16 cellular contexts compared by ENCODE assay signal in the genomic region with DNA sequence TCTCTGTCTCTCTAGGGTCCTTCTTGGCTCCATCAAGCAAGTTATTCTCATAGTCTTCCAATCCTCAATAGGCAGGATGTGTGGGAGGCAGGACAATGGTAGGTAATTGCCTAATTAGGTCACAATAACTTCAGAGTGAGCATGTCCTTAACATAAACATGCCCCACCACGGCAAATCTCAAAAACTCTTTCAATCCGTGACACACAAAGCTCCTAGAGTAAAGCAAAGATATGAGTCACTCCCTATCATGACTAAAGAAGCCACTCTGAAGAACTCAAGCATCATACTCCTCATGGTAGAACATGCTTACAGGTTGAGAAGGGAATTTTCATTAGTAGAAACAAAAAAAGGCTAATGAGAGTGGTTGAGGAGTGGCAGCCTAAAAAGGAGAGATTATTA. TPM values are rescaled to one million over a fixed set of nuclear protein-coding genes. Genes with fewer than 3 reads are reported as not detected.
A peak's percentile ranks its signal among the peaks of the same experiment; 100 is the strongest.
DNase-seq lines count a peak whose midpoint lies in the region; ATAC-seq, FAIRE-seq and TF ChIP-seq lines count a peak whose summit lies in the region.
"Had no signal": no experiment of that assay in that cellular context is flagged by ENCODE, and none has a peak within 500 bp of the region (broad histone marks: within the 10 kb centered on the region; RNA-seq: fewer than 3 reads in every experiment).

No MANE protein-coding gene starts in this region.

- no peak overlapping the region for H3K9ac ChIP-seq in astrocyte (ENCODE audit: low read length)

- H3K4me3 ChIP-seq in astrocyte (ENCODE audit: insufficient read depth, low read depth, low read length) (no peak overlapping the region), skeletal muscle cell (ENCODE audit: low read depth, low read length) (no peak overlapping the region), thyroid gland (replicated peaks in 1 of 3) (no peak overlapping the region), spleen (no peak overlapping the region)
- H3K4me3 ChIP-seq: colonic mucosa, GM23338, left ventricle myocardium inferior had no signal

- peak overlapping the region; percentile 2 for H3K4me2 ChIP-seq in astrocyte (ENCODE audit: low read length)
- H3K4me2 ChIP-seq: GM23338 had no signal

- no peaks in the 10 kb centered on the region for H3K4me1 Mint-ChIP-seq in activated T-cell treated with anti-CD3 and anti-CD28 coated beads, Interleukin-2, amount 50 U/mL, for 4 hours (ENCODE audit: low read depth)
- H3K4me1 Mint-ChIP-seq in astrocyte (ENCODE audit: low read depth, unreplicated experiment) = peaks cover 24% of the 10 kb centered on the region

- no peak for TF ChIP-seq CTCF in astrocyte (IDR thresholded peaks at IDR 0.05; ENCODE audit: insufficient read depth, low read depth, low read length)
- no peak for TF ChIP-seq CTCF in thyroid gland (IDR thresholded peaks at IDR 0.05)
- no peak for TF ChIP-seq CTCF in spleen (IDR thresholded peaks at IDR 0.05 in 8 of 11, conservative IDR thresholded peaks at IDR 0.05 in 3 of 11)

- H3K27me3 ChIP-seq in astrocyte (ENCODE audit: insufficient read depth, low read length) (peaks cover 7% of the 10 kb centered on the region), thyroid gland (no peaks in the 10 kb centered on the region), spleen (replicated peaks in 1 of 7) (peaks cover 0 to 7% (median 0%) of the 10 kb centered on the region in 7 donors)
- H3K27me3 ChIP-seq: colonic mucosa had no signal

- peaks cover 9% of the 10 kb centered on the region for H3K27me3 Mint-ChIP-seq in activated T-cell treated with anti-CD3 and anti-CD28 coated beads, Interleukin-2, amount 50 U/mL, for 4 hours (ENCODE audit: low read depth)
- peaks cover 9% of the 10 kb centered on the region for H3K27me3 Mint-ChIP-seq in astrocyte (ENCODE audit: low read depth, unreplicated experiment)

- FAIRE-seq in astrocyte (lab: Jason Lieb, UNC) (peak; percentile 55), frontal cortex (lab: Jason Lieb, UNC) (no peak)

- H3K9me3 ChIP-seq in astrocyte (ENCODE audit: insufficient read depth, low read depth, low read length) = no peaks in the 10 kb centered on the region
- H3K9me3 ChIP-seq in thyroid gland = no peaks in the 10 kb centered on the region
- H3K9me3 ChIP-seq in spleen = peaks cover 0 to 1% (median 0%) of the 10 kb centered on the region in 8 donors
- H3K9me3 ChIP-seq: colonic mucosa had no signal

- H3K36me3 Mint-ChIP-seq in activated T-cell treated with anti-CD3 and anti-CD28 coated beads, Interleukin-2, amount 50 U/mL, for 4 hours (ENCODE audit: insufficient read depth) = no peaks in the 10 kb centered on the region
- H3K36me3 Mint-ChIP-seq in astrocyte (ENCODE audit: low read depth, unreplicated experiment) = no peaks in the 10 kb centered on the region

- intact Hi-C loops in thyroid gland (cut with DNase I) = no loop called here
- intact Hi-C loops in spleen (cut with DNase I; ENCODE audit: low total_unique reads) = no loop called here

- peak; percentile 48 to 68 for ATAC-seq in activated T-cell treated with anti-CD3 and anti-CD28 coated beads, Interleukin-2, amount 50 U/mL, for 4 hours
- peak; percentile 41 for ATAC-seq in HG03558 (IDR thresholded peaks at IDR 0.05; ENCODE audit: extremely low read depth, unreplicated experiment)
- ATAC-seq: GM23338 had no signal

- H3K4me1 ChIP-seq in astrocyte (ENCODE audit: insufficient read depth, low read length) (no peaks in the 10 kb centered on the region), thyroid gland (no peaks in the 10 kb centered on the region), spleen (peaks cover 0 to 12% (median 2%) of the 10 kb centered on the region in 6 donors)
- H3K4me1 ChIP-seq: colonic mucosa, left ventricle myocardium inferior had no signal

- no peaks in the 10 kb centered on the region for H4K20me1 ChIP-seq in astrocyte (ENCODE audit: insufficient read depth, low read length)

- H3K27ac ChIP-seq in astrocyte (ENCODE audit: low read depth, low read length) (no peak overlapping the region), thyroid gland (no peak overlapping the region), spleen (no peak overlapping the region)
- H3K27ac ChIP-seq: colonic mucosa, left ventricle myocardium inferior had no signal

- no peak for DNase-seq in activated T-cell treated with anti-CD3 and anti-CD28 coated beads, Interleukin-2, amount 50 U/mL, for 4 hours
- DNase-seq in activated T-cell treated with anti-CD3 and anti-CD28 coated beads, Interleukin-2, amount 50 U/mL, for 1 hour = no peak
- DNase-seq in astrocyte (ENCODE audit: low read depth) (peak; percentile 21), skeletal muscle cell (ENCODE audit: low read depth) (peak; percentile 21), thyroid gland (no peak), frontal cortex (ENCODE audit: low spot score in 2 of 2) (no peak), spleen (no peak)
- DNase-seq: colonic mucosa; foreskin melanocyte; left ventricle myocardium inferior; occipital lobe; stimulated activated CD4-positive, alpha-beta T cell treated with anti-CD3 and anti-CD28 coated beads, Interleukin-4, amount 100 ng/mL, for 1 hour had no signal

- H3K4me3 Mint-ChIP-seq in activated T-cell treated with anti-CD3 and anti-CD28 coated beads, Interleukin-2, amount 50 U/mL, for 4 hours = no peak overlapping the region
- no peak overlapping the region for H3K4me3 Mint-ChIP-seq in astrocyte (ENCODE audit: unreplicated experiment)
- H3K4me3 Mint-ChIP-seq: GM23338 had no signal

- 36 to 46% methylated on average over 2 of the region's 2 CpGs for WGBS in thyroid gland, 2 donors
- 68 to 78% (median 73%) methylated on average over 2 of the region's 2 CpGs for WGBS in spleen, 5 donors

- no peaks in the 10 kb centered on the region for H3K36me3 ChIP-seq in astrocyte (ENCODE audit: insufficient read depth, low read length)
- H3K36me3 ChIP-seq in thyroid gland = no peaks in the 10 kb centered on the region
- H3K36me3 ChIP-seq in spleen = no peaks in the 10 kb centered on the region
- H3K36me3 ChIP-seq: colonic mucosa, left ventricle myocardium inferior had no signal

- H3K79me2 ChIP-seq in astrocyte (ENCODE audit: insufficient read depth, low read length) = no peaks in the 10 kb centered on the region

- no peak overlapping the region for H3K27ac Mint-ChIP-seq in astrocyte (ENCODE audit: unreplicated experiment)
- H3K27ac Mint-ChIP-seq: activated T-helper 2 cell treated with anti-CD3 and anti-CD28 coated beads, Interferon-gamma antibody, Interleukin-2, Interleukin-4, amounts not matched to agents 10 μg/mL and 5 μg/mL and 100 μg/mL, durations not matched to agents 14 hours and 24 hours and 36 hours; GM23338 had no signal

- H3K9me3 Mint-ChIP-seq in activated T-cell treated with anti-CD3 and anti-CD28 coated beads, Interleukin-2, amount 50 U/mL, for 4 hours = peaks cover under 1% of the 10 kb centered on the region
- no peaks in the 10 kb centered on the region for H3K9me3 Mint-ChIP-seq in astrocyte (ENCODE audit: unreplicated experiment)
- H3K9me3 Mint-ChIP-seq: activated T-helper 2 cell treated with anti-CD3 and anti-CD28 coated beads, Interferon-gamma antibody, Interleukin-2, Interleukin-4, amounts not matched to agents 10 μg/mL and 5 μg/mL and 100 μg/mL, durations not matched to agents 14 hours and 24 hours and 36 hours had no signal

- TF ChIP-seq POLR2A in thyroid gland (IDR thresholded peaks at IDR 0.05) (no peak), spleen (IDR thresholded peaks at IDR 0.05) (no peak)

- H2AFZ ChIP-seq in astrocyte (ENCODE audit: low read depth, low read length) = no peak overlapping the region
- H2AFZ ChIP-seq: GM23338 had no signal

RNA-seq across cellular contexts. Expression of a gene that starts 4.9 kb away (rescaled TPM):
- not detected for total RNA-seq in activated T-cell treated with anti-CD3 and anti-CD28 coated beads, Interleukin-2, amount 50 U/mL, for 4 hours
- not detected in 2 replicates for total RNA-seq in astrocyte
- not detected for total RNA-seq in thyroid gland
- total RNA-seq in frontal cortex = under 0.01 TPM
- under 1 TPM in 1 of 7 donors, not detected in 6; 0.25 TPM for total RNA-seq in spleen
- polyA plus RNA-seq in spleen = under 1 TPM in 2 of 3 donors, not detected in 1; 0.10 to 0.12 TPM
- total RNA-seq: activated T-helper 2 cell treated with anti-CD3 and anti-CD28 coated beads, Interferon-gamma antibody, Interleukin-2, Interleukin-4, amounts not matched to agents 10 μg/mL and 5 μg/mL and 100 μg/mL, durations not matched to agents 14 hours and 24 hours and 36 hours; colonic mucosa; GM23338; left ventricle myocardium inferior; occipital lobe had no signal
- polyA plus RNA-seq: AG04450, GM23338 had no signal

RNA-seq across cellular contexts. Expression of a gene that starts 41.5 kb away (rescaled TPM):
- total RNA-seq in activated T-cell treated with anti-CD3 and anti-CD28 coated beads, Interleukin-2, amount 50 U/mL, for 4 hours = under 1 TPM; 0.41 to 0.98 (median 0.48) TPM
- total RNA-seq in astrocyte (not detected in 2 replicates), thyroid gland (1 to 10 TPM in 1 of 4 donors, not detected in 3; 1.4 TPM), frontal cortex (not detected), spleen (not detected)
- under 1 TPM in 1 of 3 donors, not detected in 2; 0.06 TPM for polyA plus RNA-seq in spleen
- total RNA-seq: activated T-helper 2 cell treated with anti-CD3 and anti-CD28 coated beads, Interferon-gamma antibody, Interleukin-2, Interleukin-4, amounts not matched to agents 10 μg/mL and 5 μg/mL and 100 μg/mL, durations not matched to agents 14 hours and 24 hours and 36 hours; GM23338; left ventricle myocardium inferior; occipital lobe had no signal
- polyA plus RNA-seq: AG04450, GM23338 had no signal

Comparison
In these comparisons a context has a peak if more than half of its experiments do, and no peak if none do; other contexts are left out.
1. DNase-seq: peak in astrocyte (single experiment) and skeletal muscle cell (single experiment); none in activated T-cell treated with anti-CD3 and anti-CD28 coated beads, Interleukin-2, amount 50 U/mL, for 4 hours (single experiment), activated T-cell treated with anti-CD3 and anti-CD28 coated beads, Interleukin-2, amount 50 U/mL, for 1 hour (single experiment), thyroid gland (0 of 2), frontal cortex (0 of 2) and spleen (single experiment).